ENCODE assay signal across 2 cellular contexts in the genomic region with DNA sequence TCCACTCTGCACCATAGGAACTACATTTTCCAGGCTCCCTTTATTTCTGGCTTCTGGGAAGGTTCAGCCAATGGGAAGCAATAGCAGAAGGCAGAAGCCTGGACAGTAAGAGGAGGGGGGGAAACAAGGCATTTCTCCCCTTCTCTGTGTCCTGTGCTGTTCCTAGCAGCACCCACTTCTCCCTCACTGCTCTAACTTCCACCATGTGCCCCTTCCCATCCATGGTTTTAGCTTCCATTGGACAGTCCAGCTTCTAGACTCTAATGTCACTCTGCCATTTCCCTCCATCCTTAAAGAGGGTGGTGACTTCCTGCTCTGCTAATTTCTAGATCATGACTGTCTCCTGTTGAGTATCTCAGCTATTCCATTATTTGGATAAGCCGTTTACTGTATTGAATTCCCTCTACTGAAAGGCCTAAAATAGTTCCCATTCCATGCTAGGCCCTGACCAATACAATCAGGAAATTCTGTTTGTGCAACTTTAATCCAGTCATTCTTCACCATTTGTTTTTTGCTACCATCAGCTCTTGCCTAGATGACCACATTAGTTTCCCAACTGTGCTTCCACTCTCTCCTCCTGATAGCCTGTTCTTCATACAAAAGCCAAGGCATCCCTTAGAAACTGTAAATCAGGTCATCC.
TF ChIP-seq lines count a peak whose summit lies in the region.

No MANE protein-coding gene starts in this region.

TF ChIP-seq in HEK293, 187 proteins besides CTCF, POLR2A, EP300 and RAD21 (continued from another document):
- TF ChIP-seq, protein P1, sequence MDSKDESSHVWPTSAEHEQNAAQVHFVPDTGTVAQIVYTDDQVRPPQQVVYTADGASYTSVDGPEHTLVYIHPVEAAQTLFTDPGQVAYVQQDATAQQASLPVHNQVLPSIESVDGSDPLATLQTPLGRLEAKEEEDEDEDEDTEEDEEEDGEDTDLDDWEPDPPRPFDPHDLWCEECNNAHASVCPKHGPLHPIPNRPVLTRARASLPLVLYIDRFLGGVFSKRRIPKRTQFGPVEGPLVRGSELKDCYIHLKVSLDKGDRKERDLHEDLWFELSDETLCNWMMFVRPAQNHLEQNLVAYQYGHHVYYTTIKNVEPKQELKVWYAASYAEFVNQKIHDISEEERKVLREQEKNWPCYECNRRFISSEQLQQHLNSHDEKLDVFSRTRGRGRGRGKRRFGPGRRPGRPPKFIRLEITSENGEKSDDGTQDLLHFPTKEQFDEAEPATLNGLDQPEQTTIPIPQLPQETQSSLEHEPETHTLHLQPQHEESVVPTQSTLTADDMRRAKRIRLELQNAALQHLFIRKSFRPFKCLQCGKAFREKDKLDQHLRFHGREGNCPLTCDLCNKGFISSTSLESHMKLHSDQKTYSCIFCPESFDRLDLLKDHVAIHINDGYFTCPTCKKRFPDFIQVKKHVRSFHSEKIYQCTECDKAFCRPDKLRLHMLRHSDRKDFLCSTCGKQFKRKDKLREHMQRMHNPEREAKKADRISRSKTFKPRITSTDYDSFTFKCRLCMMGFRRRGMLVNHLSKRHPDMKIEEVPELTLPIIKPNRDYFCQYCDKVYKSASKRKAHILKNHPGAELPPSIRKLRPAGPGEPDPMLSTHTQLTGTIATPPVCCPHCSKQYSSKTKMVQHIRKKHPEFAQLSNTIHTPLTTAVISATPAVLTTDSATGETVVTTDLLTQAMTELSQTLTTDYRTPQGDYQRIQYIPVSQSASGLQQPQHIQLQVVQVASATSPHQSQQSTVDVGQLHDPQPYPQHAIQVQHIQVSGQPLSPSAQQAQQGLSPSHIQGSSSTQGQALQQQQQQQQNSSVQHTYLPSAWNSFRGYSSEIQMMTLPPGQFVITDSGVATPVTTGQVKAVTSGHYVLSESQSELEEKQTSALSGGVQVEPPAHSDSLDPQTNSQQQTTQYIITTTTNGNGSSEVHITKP (tag by site-specific recombination; IDR thresholded peaks at IDR 0.05), result peak; percentile 70
TF ChIP-seq in HEK293: peak in this region for 1.

TF ChIP-seq in K562, 482 proteins besides CTCF, POLR2A, EP300 and RAD21:
- TF ChIP-seq, protein P1 (IDR thresholded peaks at IDR 0.05; ENCODE audit: partially characterized antibody), result peak; percentile 45
- no peak for TF ChIP-seq FOXK1 (CRISPR knock-in tag; IDR thresholded peaks at IDR 0.05; ENCODE audit: borderline replicate concordance)
